In genomic region chr3:53691885-53692284, GRCh38 we compare ENCODE assay signal across 36 cellular contexts.
"Had no signal": no experiment of that assay in that cellular context is flagged by ENCODE, and none has a peak within 500 bp of the region (broad histone marks: within the 10 kb centered on the region; RNA-seq: fewer than 3 reads in every experiment).

No MANE protein-coding gene starts in this region.

- H3K36me3 Mint-ChIP-seq: activated CD8-positive, alpha-beta memory T cell treated with anti-CD3 and anti-CD28 coated beads, Interleukin-2, amount 10 ng/mL, durations not matched to agents 7 days and 5 days; activated naive CD4-positive, alpha-beta T cell treated with anti-CD3 and anti-CD28 coated beads, Interleukin-2, amount 10 ng/mL, durations not matched to agents 7 days and 5 days; activated naive CD4-positive, alpha-beta T cell treated with anti-CD3 and anti-CD28 coated beads, Interleukin-2, amount 50 U/mL, for 24 hours; activated naive CD8-positive, alpha-beta T cell; activated naive CD8-positive, alpha-beta T cell treated with anti-CD3 and anti-CD28 coated beads, Interleukin-2, amount 10 ng/mL, durations not matched to agents 7 days and 5 days; brain had no signal

- H3K27me3 ChIP-seq: ascending aorta, cardiac muscle cell had no signal

- H3K9me3 ChIP-seq: ascending aorta had no signal

- ATAC-seq: activated CD4-positive, alpha-beta T cell treated with anti-CD3 and anti-CD28 coated beads for 36 hours; activated CD4-positive, CD25-positive, alpha-beta regulatory T cell treated with anti-CD3 and anti-CD28 coated beads, Interleukin-2, amount 50 U/mL, for 24 hours; activated CD8-positive, alpha-beta memory T cell treated with anti-CD3 and anti-CD28 coated beads, Interleukin-2, amount 10 ng/mL, durations not matched to agents 7 days and 5 days; activated CD8-positive, alpha-beta T cell treated with anti-CD3 and anti-CD28 coated beads, Interleukin-2, amount 10 ng/mL, durations not matched to agents 7 days and 5 days; activated naive CD8-positive, alpha-beta T cell treated with anti-CD3 and anti-CD28 coated beads, Interleukin-2, amount 50 U/mL, for 24 hours had no signal

- H3K9me3 Mint-ChIP-seq: activated CD4-positive, alpha-beta memory T cell treated with anti-CD3 and anti-CD28 coated beads, Interleukin-2, amount 10 ng/mL, durations not matched to agents 7 days and 5 days; activated CD4-positive, alpha-beta T cell treated with anti-CD3 and anti-CD28 coated beads, Interleukin-2, amount 10 ng/mL, durations not matched to agents 7 days and 5 days; activated naive CD4-positive, alpha-beta T cell treated with anti-CD3 and anti-CD28 coated beads, Interleukin-2, amount 10 ng/mL, durations not matched to agents 7 days and 5 days; activated naive CD4-positive, alpha-beta T cell treated with anti-CD3 and anti-CD28 coated beads, Interleukin-2, amount 50 U/mL, for 24 hours; activated naive CD8-positive, alpha-beta T cell treated with anti-CD3 and anti-CD28 coated beads, Interleukin-2, amount 10 ng/mL, durations not matched to agents 7 days and 5 days; activated naive CD8-positive, alpha-beta T cell treated with anti-CD3 and anti-CD28 coated beads, Interleukin-2, amount 50 U/mL, for 24 hours; activated T-cell treated with anti-CD3 and anti-CD28 coated beads, Interleukin-2, amount 50 U/mL, for 24 hours; activated T-helper 2 cell treated with anti-CD3 and anti-CD28 coated beads, Interferon-gamma antibody, Interleukin-2, Interleukin-4, amounts not matched to agents 10 μg/mL and 5 μg/mL and 100 μg/mL, durations not matched to agents 14 hours and 24 hours and 36 hours; brain; central memory CD8-positive, alpha-beta T cell; T-helper 1 cell treated with Interleukin-12 subunit alpha and Interleukin-12 subunit beta and Interleukin-4 antibody, amounts not matched to agents 30 μg/mL and 1 μg/mL, for 36 hours had no signal

- DNase-seq: activated CD4-positive, alpha-beta memory T cell treated with anti-CD3 and anti-CD28 coated beads, Interleukin-2, amount 10 ng/mL, durations not matched to agents 7 days and 5 days; activated CD4-positive, alpha-beta T cell treated with anti-CD3 and anti-CD28 coated beads for 1 hour; activated CD4-positive, alpha-beta T cell treated with anti-CD3 and anti-CD28 coated beads for 36 hours; activated CD4-positive, alpha-beta T cell treated with anti-CD3 and anti-CD28 coated beads for 48 hours; activated CD4-positive, alpha-beta T cell treated with anti-CD3 and anti-CD28 coated beads, Interleukin-2, amount 10 ng/mL, durations not matched to agents 7 days and 5 days; activated CD4-positive, alpha-beta T cell treated with anti-CD3 and anti-CD28 coated beads, Interleukin-2, amount 50 U/mL, for 48 hours; activated CD4-positive, CD25-positive, alpha-beta regulatory T cell; activated CD8-positive, alpha-beta memory T cell treated with anti-CD3 and anti-CD28 coated beads for 24 hours; activated CD8-positive, alpha-beta memory T cell treated with anti-CD3 and anti-CD28 coated beads, Interleukin-2, amount 10 ng/mL, durations not matched to agents 7 days and 5 days; activated CD8-positive, alpha-beta memory T cell treated with anti-CD3 and anti-CD28 coated beads, Interleukin-2, amount 50 U/mL, for 48 hours; activated CD8-positive, alpha-beta T cell treated with anti-CD3 and anti-CD28 coated beads, Interleukin-2, amount 10 ng/mL, durations not matched to agents 7 days and 5 days; activated effector memory CD4-positive, alpha-beta T cell treated with Interleukin-2 at 50 U/mL for 16 hours; activated gamma-delta T cell; activated naive CD4-positive, alpha-beta T cell treated with anti-CD3 and anti-CD28 coated beads, Interleukin-2, amount 10 ng/mL, durations not matched to agents 7 days and 5 days; activated naive CD4-positive, alpha-beta T cell treated with Interleukin-2 at 50 U/mL for 16 hours; activated naive CD8-positive, alpha-beta T cell treated with anti-CD3 and anti-CD28 coated beads, Interleukin-2, amount 10 ng/mL, durations not matched to agents 7 days and 5 days; activated naive CD8-positive, alpha-beta T cell treated with anti-CD3 and anti-CD28 coated beads, Interleukin-2, amount 50 U/mL, for 24 hours; activated T-cell treated with anti-CD3 and anti-CD28 coated beads, Interleukin-2, amount 50 U/mL, for 24 hours; activated T-cell treated with anti-CD3 and anti-CD28 coated beads, Interleukin-2, amount 50 U/mL, for 48 hours; amygdala; anterior cingulate cortex; caudate nucleus; cerebellar nuclear complex; T-helper 1 cell; T-helper 9 cell had no signal

- H3K27ac ChIP-seq: ascending aorta, cardiac muscle cell, VCaP had no signal

- H3K4me1 ChIP-seq: ascending aorta had no signal

- FAIRE-seq: bronchial epithelial cell had no signal

- H3K36me3 ChIP-seq: ascending aorta, cardiac muscle cell had no signal

- H3K4me1 Mint-ChIP-seq: activated CD4-positive, alpha-beta T cell treated with anti-CD3 and anti-CD28 coated beads for 36 hours; activated naive CD4-positive, alpha-beta T cell treated with anti-CD3 and anti-CD28 coated beads, Interleukin-2, amount 50 U/mL, for 24 hours; activated naive CD8-positive, alpha-beta T cell treated with anti-CD3 and anti-CD28 coated beads, Interleukin-2, amount 50 U/mL, for 24 hours; central memory CD8-positive, alpha-beta T cell had no signal

- H3K4me3 ChIP-seq: ascending aorta, cardiac muscle cell had no signal

- H3K27ac Mint-ChIP-seq: activated CD4-positive, alpha-beta memory T cell treated with anti-CD3 and anti-CD28 coated beads, Interleukin-2, amount 10 ng/mL, durations not matched to agents 7 days and 5 days; activated CD4-positive, alpha-beta T cell treated with anti-CD3 and anti-CD28 coated beads for 36 hours; activated CD4-positive, alpha-beta T cell treated with anti-CD3 and anti-CD28 coated beads, Interleukin-2, amount 10 ng/mL, durations not matched to agents 7 days and 5 days; activated CD8-positive, alpha-beta memory T cell treated with anti-CD3 and anti-CD28 coated beads, Interleukin-2, amount 10 ng/mL, durations not matched to agents 7 days and 5 days; activated CD8-positive, alpha-beta T cell treated with anti-CD3 and anti-CD28 coated beads, Interleukin-2, amount 10 ng/mL, durations not matched to agents 7 days and 5 days; activated naive CD4-positive, alpha-beta T cell treated with anti-CD3 and anti-CD28 coated beads, Interleukin-2, amount 10 ng/mL, durations not matched to agents 7 days and 5 days; activated naive CD4-positive, alpha-beta T cell treated with anti-CD3 and anti-CD28 coated beads, Interleukin-2, amount 50 U/mL, for 24 hours; activated naive CD8-positive, alpha-beta T cell; activated naive CD8-positive, alpha-beta T cell treated with anti-CD3 and anti-CD28 coated beads, Interleukin-2, amount 10 ng/mL, durations not matched to agents 7 days and 5 days; activated naive CD8-positive, alpha-beta T cell treated with anti-CD3 and anti-CD28 coated beads, Interleukin-2, amount 50 U/mL, for 24 hours; activated T-cell treated with anti-CD3 and anti-CD28 coated beads, Interleukin-2, amount 50 U/mL, for 24 hours; activated T-helper 2 cell treated with anti-CD3 and anti-CD28 coated beads, Interferon-gamma antibody, Interleukin-2, Interleukin-4, amounts not matched to agents 10 μg/mL and 5 μg/mL and 100 μg/mL, durations not matched to agents 14 hours and 24 hours and 36 hours; T-helper 1 cell treated with Interleukin-12 subunit alpha and Interleukin-12 subunit beta and Interleukin-4 antibody, amounts not matched to agents 30 μg/mL and 1 μg/mL, for 36 hours had no signal

- H3K4me3 Mint-ChIP-seq: activated CD4-positive, alpha-beta memory T cell treated with anti-CD3 and anti-CD28 coated beads, Interleukin-2, amount 10 ng/mL, durations not matched to agents 7 days and 5 days; activated CD4-positive, alpha-beta T cell treated with anti-CD3 and anti-CD28 coated beads for 36 hours; activated CD4-positive, alpha-beta T cell treated with anti-CD3 and anti-CD28 coated beads, Interleukin-2, amount 10 ng/mL, durations not matched to agents 7 days and 5 days; activated CD8-positive, alpha-beta memory T cell treated with anti-CD3 and anti-CD28 coated beads, Interleukin-2, amount 10 ng/mL, durations not matched to agents 7 days and 5 days; activated CD8-positive, alpha-beta T cell treated with anti-CD3 and anti-CD28 coated beads, Interleukin-2, amount 10 ng/mL, durations not matched to agents 7 days and 5 days; activated naive CD4-positive, alpha-beta T cell treated with anti-CD3 and anti-CD28 coated beads, Interleukin-2, amount 10 ng/mL, durations not matched to agents 7 days and 5 days; activated naive CD4-positive, alpha-beta T cell treated with anti-CD3 and anti-CD28 coated beads, Interleukin-2, amount 50 U/mL, for 24 hours; activated naive CD8-positive, alpha-beta T cell; activated naive CD8-positive, alpha-beta T cell treated with anti-CD3 and anti-CD28 coated beads, Interleukin-2, amount 10 ng/mL, durations not matched to agents 7 days and 5 days; activated naive CD8-positive, alpha-beta T cell treated with anti-CD3 and anti-CD28 coated beads, Interleukin-2, amount 50 U/mL, for 24 hours; activated T-cell treated with anti-CD3 and anti-CD28 coated beads, Interleukin-2, amount 50 U/mL, for 24 hours; brain; central memory CD8-positive, alpha-beta T cell; T-helper 1 cell treated with Interleukin-12 subunit alpha and Interleukin-12 subunit beta and Interleukin-4 antibody, amounts not matched to agents 30 μg/mL and 1 μg/mL, for 36 hours had no signal
